ENCODE assay signal across 2 cellular contexts in genomic region chr17:51166987-51167931, GRCh38.
A peak's percentile ranks its signal among the peaks of the same experiment; 100 is the strongest.
TF ChIP-seq lines count a peak whose summit lies in the region.

No MANE protein-coding gene starts in this region.

TF ChIP-seq in WTC11, 78 proteins besides CTCF, POLR2A, EP300 and RAD21:
- peak; percentile 63 for TF ChIP-seq GABPB1 (CRISPR knock-in tag; IDR thresholded peaks at IDR 0.05)
- no peak for TF ChIP-seq ZNF121 (CRISPR knock-in tag; IDR thresholded peaks at IDR 0.05)
- TF ChIP-seq HMGXB4 (CRISPR knock-in tag; IDR thresholded peaks at IDR 0.05) = peak; percentile 73; the same call in 1 of the 2 replicates
- TF ChIP-seq ZNF263 (CRISPR knock-in tag; IDR thresholded peaks at IDR 0.05; ENCODE audit: low read depth) = 0 out of 2 replicates have a peak, but pooled peaks have one; percentile 10
- 0 out of 2 replicates have a peak, but pooled peaks have one; percentile 0 for TF ChIP-seq MAX (CRISPR knock-in tag; IDR thresholded peaks at IDR 0.05)
- TF ChIP-seq TCF7 (CRISPR knock-in tag; IDR thresholded peaks at IDR 0.05; ENCODE audit: low read depth) = no peak

TF ChIP-seq in HepG2, 621 proteins besides CTCF, POLR2A, EP300 and RAD21 (continues in another document):
- TF ChIP-seq ZNF614 (CRISPR knock-in tag; IDR thresholded peaks at IDR 0.05; ENCODE audit: borderline replicate concordance) (peak; percentile 60), ZBTB7B (CRISPR knock-in tag; IDR thresholded peaks at IDR 0.05) (peak; percentile 95), ELF3 (CRISPR knock-in tag; IDR thresholded peaks at IDR 0.05) (no peak; the same call in 1 of the 2 replicates), ZNF605 (CRISPR knock-in tag; IDR thresholded peaks at IDR 0.05) (peak; percentile 31; the same call in 1 of the 2 replicates), POGK (CRISPR knock-in tag; conservative IDR thresholded peaks at IDR 0.05) (0 out of 2 replicates have a peak, but pooled peaks have one; percentile 11), ATRX (CRISPR knock-in tag; IDR thresholded peaks at IDR 0.05; ENCODE audit: borderline replicate concordance) (no peak), PREB (CRISPR knock-in tag; IDR thresholded peaks at IDR 0.05) (no peak), ZHX1 (CRISPR knock-in tag; IDR thresholded peaks at IDR 0.05; ENCODE audit: low read depth) (no peak), ZSCAN29 (CRISPR knock-in tag; conservative IDR thresholded peaks at IDR 0.05) (peak; percentile 75; the same call in 1 of the 2 replicates), FUBP1 (CRISPR knock-in tag; IDR thresholded peaks at IDR 0.05; ENCODE audit: borderline replicate concordance) (no peak), ZSCAN31 (CRISPR knock-in tag; IDR thresholded peaks at IDR 0.05; ENCODE audit: low read depth) (no peak), ZBTB38 (CRISPR knock-in tag; IDR thresholded peaks at IDR 0.05) (no peak), NCOA5 (CRISPR knock-in tag; IDR thresholded peaks at IDR 0.05) (no peak), SNAI1 (CRISPR knock-in tag; IDR thresholded peaks at IDR 0.05; ENCODE audit: borderline replicate concordance) (0 out of 2 replicates have a peak, but pooled peaks have one; percentile 42), KLF12 (CRISPR knock-in tag; IDR thresholded peaks at IDR 0.05; ENCODE audit: borderline replicate concordance) (peak; percentile 58; the same call in 1 of the 2 replicates), MYNN (CRISPR knock-in tag; IDR thresholded peaks at IDR 0.05; ENCODE audit: low read depth) (no peak; the same call in 1 of the 2 replicates), ZNF615 (CRISPR knock-in tag; IDR thresholded peaks at IDR 0.05; ENCODE audit: borderline replicate concordance) (no peak), ZNF20 (CRISPR knock-in tag; IDR thresholded peaks at IDR 0.05) (no peak), ZNF619 (CRISPR knock-in tag; IDR thresholded peaks at IDR 0.05) (peak; percentile 56; the same call in 1 of the 2 replicates), FLYWCH1 (CRISPR knock-in tag; IDR thresholded peaks at IDR 0.05) (0 out of 2 replicates have a peak, but pooled peaks have one; percentile 12), CERS6 (CRISPR knock-in tag; IDR thresholded peaks at IDR 0.05) (no peak), THAP8 (CRISPR knock-in tag; IDR thresholded peaks at IDR 0.05; ENCODE audit: borderline replicate concordance) (0 out of 2 replicates have a peak, but pooled peaks have one; percentile 66), ZKSCAN1 (IDR thresholded peaks at IDR 0.05; ENCODE audit: low read length) (no peak), ZNF18 (CRISPR knock-in tag; IDR thresholded peaks at IDR 0.05; ENCODE audit: insufficient replicate concordance) (no peak), ZNF138 (CRISPR knock-in tag; IDR thresholded peaks at IDR 0.05; ENCODE audit: low read depth) (no peak; the same call in 1 of the 2 replicates), ZNF672 (CRISPR knock-in tag; IDR thresholded peaks at IDR 0.05) (no peak), ZNF343 (CRISPR knock-in tag; IDR thresholded peaks at IDR 0.05) (no peak), ZNF670 (CRISPR knock-in tag; IDR thresholded peaks at IDR 0.05; ENCODE audit: borderline replicate concordance) (peak; percentile 89; the same call in 1 of the 2 replicates), ZBTB26 (CRISPR knock-in tag; IDR thresholded peaks at IDR 0.05; ENCODE audit: borderline replicate concordance) (no peak; the same call in 1 of the 2 replicates), KLF15 (CRISPR knock-in tag; IDR thresholded peaks at IDR 0.05; ENCODE audit: borderline replicate concordance) (no peak), HOXA5 (CRISPR knock-in tag; IDR thresholded peaks at IDR 0.05) (peak; percentile 56), YEATS4 (CRISPR knock-in tag; IDR thresholded peaks at IDR 0.05; ENCODE audit: borderline replicate concordance) (peak; percentile 4; the same call in 1 of the 2 replicates), KDM4B (CRISPR knock-in tag; IDR thresholded peaks at IDR 0.05) (no peak; the same call in 1 of the 2 replicates), NR0B2 (CRISPR knock-in tag; IDR thresholded peaks at IDR 0.05) (no peak; the same call in 1 of the 2 replicates), NAIF1 (CRISPR knock-in tag; IDR thresholded peaks at IDR 0.05; ENCODE audit: borderline replicate concordance) (0 out of 2 replicates have a peak, but pooled peaks have one; percentile 66), SRSF4 (IDR thresholded peaks at IDR 0.05; ENCODE audit: low read depth, low read length, poor library complexity, severe bottlenecking) (no peak), DMAP1 (CRISPR knock-in tag; IDR thresholded peaks at IDR 0.05) (peak; percentile 10; the same call in 1 of the 2 replicates), MLLT10 (CRISPR knock-in tag; IDR thresholded peaks at IDR 0.05) (no peak), TFDP1 (CRISPR knock-in tag; IDR thresholded peaks at IDR 0.05; ENCODE audit: borderline replicate concordance) (peak; percentile 6; the same call in 1 of the 2 replicates), ZNF367 (CRISPR knock-in tag; IDR thresholded peaks at IDR 0.05; ENCODE audit: borderline replicate concordance) (no peak), GPBP1L1 (CRISPR knock-in tag; IDR thresholded peaks at IDR 0.05) (no peak), ZNF556 (CRISPR knock-in tag; IDR thresholded peaks at IDR 0.05; ENCODE audit: borderline replicate concordance) (no peak), ZNF547 (CRISPR knock-in tag; IDR thresholded peaks at IDR 0.05) (no peak; the same call in 1 of the 2 replicates), ETS1 (CRISPR knock-in tag; IDR thresholded peaks at IDR 0.05) (no peak)
